8 cellular contexts compared by ENCODE assay signal in the genomic region with DNA sequence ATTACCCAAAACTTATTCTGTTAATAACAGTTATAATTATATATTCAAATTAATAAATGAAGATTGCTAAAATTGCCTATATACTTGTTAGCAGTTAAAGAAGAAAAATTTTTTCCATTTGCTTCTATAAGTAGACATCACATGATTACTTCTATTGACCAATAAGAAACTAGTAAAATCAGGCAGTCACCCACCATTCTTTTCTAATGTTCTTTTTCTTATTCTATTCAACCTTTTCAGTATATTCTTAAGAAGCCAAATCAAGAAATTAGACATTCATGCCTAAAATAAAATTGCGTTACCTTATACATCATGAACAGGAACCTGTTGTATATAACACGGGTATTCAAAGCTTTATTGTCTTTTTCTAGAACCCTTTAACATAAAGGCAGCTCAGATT.
DNase-seq lines count a peak whose midpoint lies in the region; ATAC-seq and TF ChIP-seq lines count a peak whose summit lies in the region.

No MANE protein-coding gene starts in this region.

- no peak for DNase-seq in CD4-positive, alpha-beta T cell
- DNase-seq in PC-3 (no peak), progenitor cell of endocrine pancreas (ENCODE audit: low spot score, unreplicated experiment) (no peak), middle frontal gyrus (ENCODE audit: extremely low spot score, low spot score) (no peak)

- peaks cover 97% of the 10 kb centered on the region for H3K79me2 ChIP-seq in PC-3 (ENCODE audit: low read length)

- intact Hi-C loops in CD4-positive, alpha-beta T cell (cut with DNase I, micrococcal nuclease): no loop called here
- intact Hi-C loops in PC-3 (cut with micrococcal nuclease): no loop called here

- H2AFZ ChIP-seq in PC-3 (ENCODE audit: low read length): no peak overlapping the region

- peak overlapping the region; percentile 90 for H3K4me2 ChIP-seq in PC-3 (ENCODE audit: low read length)

- peaks cover 16% of the 10 kb centered on the region for H3K36me3 Mint-ChIP-seq in CD4-positive, alpha-beta T cell (ENCODE audit: low read depth)
- peaks cover 2% of the 10 kb centered on the region for H3K36me3 Mint-ChIP-seq in progenitor cell of endocrine pancreas (ENCODE audit: insufficient read depth)

- H4K20me1 ChIP-seq in PC-3 (ENCODE audit: low read length): peaks cover 40% of the 10 kb centered on the region

- H3K27ac ChIP-seq in CD4-positive, alpha-beta T cell (ENCODE audit: low read depth, low read length): peak overlapping the region; percentile 63
- peak overlapping the region; percentile 98 for H3K27ac ChIP-seq in PC-3 (ENCODE audit: low read length)

- ATAC-seq in CD4-positive, alpha-beta T cell (ENCODE audit: poor library complexity): no peak
- ATAC-seq in PC-3 (no peak), HG03565 (IDR thresholded peaks at IDR 0.05; ENCODE audit: unreplicated experiment) (no peak), GM21447 (IDR thresholded peaks at IDR 0.05; ENCODE audit: unreplicated experiment) (no peak), GM18511 (IDR thresholded peaks at IDR 0.05; ENCODE audit: unreplicated experiment) (no peak)

- POLR2A ChIA-PET in CD4-positive, alpha-beta T cell (lab: Charles Lee): interaction anchor here (0.8 to 5.1 kb wide), 7 partner anchors 10 to 1424 kb away, joined by 3 to 37 read pairs (median 3); no protein-coding TSS in a partner anchor
- POLR2A ChIA-PET in PC-3 (lab: Charles Lee; ENCODE audit: unreplicated experiment): interaction anchor here (0.6 kb wide), 1 partner anchor 79 kb away, joined by 4 read pairs; no protein-coding TSS in a partner anchor

- CTCF ChIA-PET in CD4-positive, alpha-beta T cell (lab: Charles Lee): no interaction called here
- CTCF ChIA-PET in PC-3 (lab: Charles Lee): no interaction called here

- H3K4me3 ChIP-seq in PC-3 (ENCODE audit: low read length) (peak overlapping the region; percentile 87), endocrine pancreas (ENCODE audit: control insufficient read depth, insufficient read depth, low read length) (peak overlapping the region; percentile 82)

- no peaks in the 10 kb centered on the region for H3K27me3 Mint-ChIP-seq in CD4-positive, alpha-beta T cell
- no peaks in the 10 kb centered on the region for H3K27me3 Mint-ChIP-seq in progenitor cell of endocrine pancreas

- H3K36me3 ChIP-seq in PC-3 (ENCODE audit: low read depth, low read length) (peaks cover 67% of the 10 kb centered on the region), endocrine pancreas (ENCODE audit: control insufficient read depth, insufficient read depth, low read length) (no peaks in the 10 kb centered on the region)

- H3K9me3 ChIP-seq in CD4-positive, alpha-beta T cell (ENCODE audit: control insufficient read depth, low read length): no peaks in the 10 kb centered on the region
- no peaks in the 10 kb centered on the region for H3K9me3 ChIP-seq in PC-3 (ENCODE audit: low read length)
- no peaks in the 10 kb centered on the region for H3K9me3 ChIP-seq in endocrine pancreas (ENCODE audit: control insufficient read depth, low read length)

- no TSS peak for BruUV-seq in PC-3 (replicated peaks; lab: Mats Ljungman, UMichigan)

- H3K9me2 ChIP-seq in PC-3 (replicated peaks; ENCODE audit: low read length): no peaks in the 10 kb centered on the region

- H3K27me3 ChIP-seq in CD4-positive, alpha-beta T cell (ENCODE audit: control insufficient read depth, insufficient read depth, low read length): no peaks in the 10 kb centered on the region
- H3K27me3 ChIP-seq in PC-3 (ENCODE audit: low read length): no peaks in the 10 kb centered on the region
- H3K27me3 ChIP-seq in endocrine pancreas (ENCODE audit: control insufficient read depth, insufficient read depth, low read length): no peaks in the 10 kb centered on the region

- H3K9ac ChIP-seq in PC-3 (ENCODE audit: low read length) (peak overlapping the region; percentile 95), endocrine pancreas (ENCODE audit: control insufficient read depth, insufficient read depth, low read length) (no peak overlapping the region)

- H3K9me3 Mint-ChIP-seq in CD4-positive, alpha-beta T cell: no peaks in the 10 kb centered on the region
- peaks cover 8% of the 10 kb centered on the region for H3K9me3 Mint-ChIP-seq in progenitor cell of endocrine pancreas (ENCODE audit: low read depth)

- peaks cover 82% of the 10 kb centered on the region for H3K4me1 Mint-ChIP-seq in CD4-positive, alpha-beta T cell (ENCODE audit: low read depth)
- H3K4me1 Mint-ChIP-seq in progenitor cell of endocrine pancreas (ENCODE audit: low read depth): peaks cover 30% of the 10 kb centered on the region

- peak overlapping the region; percentile 93 for H3K4me3 Mint-ChIP-seq in CD4-positive, alpha-beta T cell
- peak overlapping the region; percentile 71 for H3K4me3 Mint-ChIP-seq in progenitor cell of endocrine pancreas (ENCODE audit: low read depth)

- peaks cover 54% of the 10 kb centered on the region for H3F3A ChIP-seq in PC-3 (ENCODE audit: low read length, unreplicated experiment)

- no peak for TF ChIP-seq CTCF in CD4-positive, alpha-beta T cell (IDR thresholded peaks at IDR 0.05)
- no peak for TF ChIP-seq CTCF in PC-3 (conservative IDR thresholded peaks at IDR 0.05; ENCODE audit: low read depth, low read length)
- TF ChIP-seq CTCF in progenitor cell of endocrine pancreas (IDR thresholded peaks at IDR 0.05; ENCODE audit: unreplicated experiment): no peak

- H3K27ac Mint-ChIP-seq in CD4-positive, alpha-beta T cell: peak overlapping the region; percentile 97
- H3K27ac Mint-ChIP-seq in progenitor cell of endocrine pancreas: peak overlapping the region; percentile 30

- H3K4me1 ChIP-seq in PC-3 (ENCODE audit: insufficient read depth, low read length) (peaks cover 44% of the 10 kb centered on the region), endocrine pancreas (ENCODE audit: control insufficient read depth, insufficient read depth, low read length) (no peaks in the 10 kb centered on the region)
